17 cellular contexts compared by ENCODE assay signal in the genomic region with DNA sequence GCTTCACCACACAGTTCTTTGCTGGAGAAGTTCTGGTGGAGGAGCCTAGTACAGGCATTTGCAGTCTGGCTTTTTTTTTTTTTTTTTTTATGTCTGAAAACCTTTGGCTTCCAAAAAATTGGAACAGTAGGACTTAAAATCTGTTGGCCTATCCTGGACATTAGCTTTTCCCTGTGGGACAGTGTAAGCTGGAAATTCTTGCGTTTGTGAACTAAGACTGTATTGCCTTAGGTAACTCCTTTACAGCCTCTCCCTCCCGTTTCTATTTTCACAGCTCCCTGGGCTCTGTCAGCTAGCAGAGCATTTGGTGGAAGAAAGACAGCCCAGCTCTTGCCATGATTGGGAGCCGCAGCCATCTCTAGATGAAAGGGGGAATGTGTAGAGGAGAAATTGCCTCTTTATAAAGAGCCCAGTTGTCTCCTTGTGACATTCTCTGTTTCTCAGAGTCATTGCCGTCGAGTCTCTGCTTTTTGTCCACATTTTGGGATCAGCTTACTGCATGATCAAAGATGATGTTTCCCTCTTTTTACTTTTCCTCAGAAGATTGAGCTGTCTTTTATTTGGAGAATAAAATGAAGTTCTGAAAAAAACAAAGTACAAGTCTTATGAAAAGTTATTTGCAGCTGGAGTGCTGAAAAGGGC.
DNase-seq lines count a peak whose midpoint lies in the region; ATAC-seq and TF ChIP-seq lines count a peak whose summit lies in the region.
"Had no signal": no experiment of that assay in that cellular context is flagged by ENCODE, and none has a peak within 500 bp of the region (broad histone marks: within the 10 kb centered on the region; RNA-seq: fewer than 3 reads in every experiment).

No MANE protein-coding gene starts in this region.

- H3K9ac ChIP-seq in neural progenitor cell = no peak overlapping the region
- H3K9ac ChIP-seq: BLaER1, GM23248 had no signal

- intact Hi-C loops in heart right ventricle (cut with DNase I) = loop anchor here in 1 of 10 donors (10.0 kb wide), 1 partner anchor 78 kb away; no protein-coding TSS in a partner anchor

- peaks cover 25% of the 10 kb centered on the region for H3K36me3 Mint-ChIP-seq in neural progenitor cell

- H3F3A ChIP-seq in neural progenitor cell (ENCODE audit: low read depth) = no peaks in the 10 kb centered on the region

- no peaks in the 10 kb centered on the region for H3K79me2 ChIP-seq in neural progenitor cell (ENCODE audit: low read depth)

- 66 to 67% methylated on average over 5 of the region's 5 CpGs for WGBS in heart right ventricle, 2 donors
- 81% methylated on average over 5 of the region's 5 CpGs for WGBS in suprapubic skin

- peaks cover 20% of the 10 kb centered on the region for H3K4me1 Mint-ChIP-seq in neural progenitor cell

- TF ChIP-seq POLR2A in suprapubic skin (IDR thresholded peaks at IDR 0.05) = no peak

- H3K27ac Mint-ChIP-seq in neural progenitor cell = peak overlapping the region; percentile 50

- no peaks in the 10 kb centered on the region for H3K9me3 Mint-ChIP-seq in neural progenitor cell

- H3K9me3 ChIP-seq in heart right ventricle (no peaks in the 10 kb centered on the region), right atrium auricular region (no peaks in the 10 kb centered on the region), neural progenitor cell (ENCODE audit: low read depth) (no peaks in the 10 kb centered on the region), suprapubic skin (no peaks in the 10 kb centered on the region)
- H3K9me3 ChIP-seq: BLaER1 had no signal

- peaks cover 0 to 49% (median 0%) of the 10 kb centered on the region in 9 donors for H3K36me3 ChIP-seq in heart right ventricle
- no peaks in the 10 kb centered on the region for H3K36me3 ChIP-seq in right atrium auricular region
- peaks cover 5% of the 10 kb centered on the region for H3K36me3 ChIP-seq in neural progenitor cell
- peaks cover 8% of the 10 kb centered on the region for H3K36me3 ChIP-seq in suprapubic skin

- TF ChIP-seq CTCF in heart right ventricle (IDR thresholded peaks at IDR 0.05) (no peak), right atrium auricular region (IDR thresholded peaks at IDR 0.05) (no peak), neural progenitor cell (IDR thresholded peaks at IDR 0.05) (no peak), foreskin keratinocyte (conservative IDR thresholded peaks at IDR 0.05) (no peak), suprapubic skin (IDR thresholded peaks at IDR 0.05) (no peak)

- peaks cover 0 to 3% (median 0%) of the 10 kb centered on the region in 7 donors for H3K27me3 ChIP-seq in heart right ventricle
- no peaks in the 10 kb centered on the region for H3K27me3 ChIP-seq in right atrium auricular region
- no peaks in the 10 kb centered on the region for H3K27me3 ChIP-seq in neural progenitor cell
- no peaks in the 10 kb centered on the region for H3K27me3 ChIP-seq in foreskin keratinocyte
- no peaks in the 10 kb centered on the region for H3K27me3 ChIP-seq in suprapubic skin
- H3K27me3 ChIP-seq: BLaER1 had no signal

- no peak overlapping the region for H3K4me3 Mint-ChIP-seq in neural progenitor cell

- H3K27me3 Mint-ChIP-seq in neural progenitor cell (ENCODE audit: insufficient read depth, low read depth) = peaks cover 7% of the 10 kb centered on the region

- H3K4me1 ChIP-seq in heart right ventricle (no peaks in the 10 kb centered on the region), right atrium auricular region (no peaks in the 10 kb centered on the region), neural progenitor cell (no peaks in the 10 kb centered on the region), foreskin keratinocyte (no peaks in the 10 kb centered on the region), suprapubic skin (no peaks in the 10 kb centered on the region)

- no peak overlapping the region for H2AFZ ChIP-seq in neural progenitor cell (replicated peaks)
- H2AFZ ChIP-seq: GM23248 had no signal

- ATAC-seq in heart right ventricle (peak in 5 of 8 donors; percentile 35 to 61 (median 55)), foreskin keratinocyte (no peak)
- ATAC-seq: K562 had no signal

- H3K4me2 ChIP-seq in neural progenitor cell = no peak overlapping the region
- H3K4me2 ChIP-seq: BLaER1 had no signal

- H3K4me3 ChIP-seq in heart right ventricle (no peak overlapping the region), right atrium auricular region (no peak overlapping the region), neural progenitor cell (no peak overlapping the region), suprapubic skin (no peak overlapping the region)
- H3K4me3 ChIP-seq: BLaER1, GM23248, K562 had no signal

- TF ChIP-seq EP300 in suprapubic skin (IDR thresholded peaks at IDR 0.05) = no peak

- DNase-seq in heart right ventricle = no peak
- no peak for DNase-seq in right atrium auricular region (ENCODE audit: low spot score)
- no peak for DNase-seq in neural progenitor cell (ENCODE audit: low spot score)
- DNase-seq in NCI-H2227 treated with DMSO at 0.1 percent for 48 hours (lab: John Stamatoyannopoulos, UW) = no peak
- DNase-seq in T-helper 2 cell = no peak
- DNase-seq in foreskin keratinocyte = no peak
- no peak for DNase-seq in suprapubic skin (ENCODE audit: low spot score in 2 of 2)
- DNase-seq: GF-D8; GM23248; NCI-H1417 treated with DMSO at 0.1 percent for 48 hours; NCI-H1930; NCI-H2171; NCI-H446 treated with DMSO at 0.1 percent for 48 hours; NK-92 treated with Interleukin-12 subunit alpha and Interleukin-12 subunit beta, amount 100 ng/mL, for 24 hours had no signal

- H3K27ac ChIP-seq in heart right ventricle (peak overlapping the region in 1 of 10 donors; percentile 1), right atrium auricular region (no peak overlapping the region), cingulate gyrus (ENCODE audit: low read depth, low read length) (peak overlapping the region; percentile 49), neural progenitor cell (no peak overlapping the region), foreskin keratinocyte (no peak overlapping the region), suprapubic skin (no peak overlapping the region)
- H3K27ac ChIP-seq: BLaER1, GM23248 had no signal

- H4K20me1 ChIP-seq in neural progenitor cell (ENCODE audit: low read depth) = no peaks in the 10 kb centered on the region
- H4K20me1 ChIP-seq: BLaER1 had no signal
